In the genomic region with DNA sequence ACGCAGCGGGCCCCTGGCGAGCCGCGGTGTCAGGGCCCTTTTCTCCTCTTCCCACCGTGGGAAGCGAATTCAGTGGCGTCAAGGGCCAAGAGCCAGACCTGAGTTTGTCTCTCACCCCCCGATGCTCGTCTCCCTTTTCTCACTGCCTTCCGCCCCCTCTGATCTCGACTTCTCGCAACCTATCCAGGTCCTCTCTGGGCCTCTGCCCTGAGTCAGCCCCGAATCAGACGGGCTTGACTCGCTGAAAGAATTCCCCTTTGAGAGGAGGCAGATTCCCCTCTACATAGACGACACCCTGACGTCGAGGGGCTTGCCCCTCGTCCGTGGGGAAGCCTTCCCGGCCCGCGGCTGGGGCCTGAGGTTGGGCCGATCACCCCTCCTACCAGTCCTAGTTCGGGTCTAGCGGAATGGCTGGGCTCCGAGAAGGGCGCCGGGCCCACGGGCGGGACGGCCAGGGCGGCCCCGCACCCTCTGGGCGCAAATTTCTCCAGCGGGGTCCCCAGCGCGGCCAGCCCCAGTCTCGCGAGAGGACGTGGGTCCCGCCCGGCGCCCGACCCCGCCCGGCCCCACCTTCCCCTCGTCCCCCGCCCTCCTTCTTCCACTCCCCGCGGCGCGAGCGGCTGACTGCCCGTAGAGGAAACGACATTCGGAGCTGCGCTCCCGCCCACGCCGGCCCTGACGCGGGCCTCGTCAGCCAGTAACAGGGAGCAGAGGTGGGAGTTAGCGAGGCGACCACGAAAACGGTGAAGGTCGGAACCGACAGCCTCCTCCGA, we compare ENCODE assay signal across 8 cellular contexts. TPM values are rescaled to one million over a fixed set of nuclear protein-coding genes. Genes with fewer than 3 reads are reported as not detected.
DNase-seq lines count a peak whose midpoint lies in the region; ATAC-seq and TF ChIP-seq lines count a peak whose summit lies in the region.

A gene with protein sequence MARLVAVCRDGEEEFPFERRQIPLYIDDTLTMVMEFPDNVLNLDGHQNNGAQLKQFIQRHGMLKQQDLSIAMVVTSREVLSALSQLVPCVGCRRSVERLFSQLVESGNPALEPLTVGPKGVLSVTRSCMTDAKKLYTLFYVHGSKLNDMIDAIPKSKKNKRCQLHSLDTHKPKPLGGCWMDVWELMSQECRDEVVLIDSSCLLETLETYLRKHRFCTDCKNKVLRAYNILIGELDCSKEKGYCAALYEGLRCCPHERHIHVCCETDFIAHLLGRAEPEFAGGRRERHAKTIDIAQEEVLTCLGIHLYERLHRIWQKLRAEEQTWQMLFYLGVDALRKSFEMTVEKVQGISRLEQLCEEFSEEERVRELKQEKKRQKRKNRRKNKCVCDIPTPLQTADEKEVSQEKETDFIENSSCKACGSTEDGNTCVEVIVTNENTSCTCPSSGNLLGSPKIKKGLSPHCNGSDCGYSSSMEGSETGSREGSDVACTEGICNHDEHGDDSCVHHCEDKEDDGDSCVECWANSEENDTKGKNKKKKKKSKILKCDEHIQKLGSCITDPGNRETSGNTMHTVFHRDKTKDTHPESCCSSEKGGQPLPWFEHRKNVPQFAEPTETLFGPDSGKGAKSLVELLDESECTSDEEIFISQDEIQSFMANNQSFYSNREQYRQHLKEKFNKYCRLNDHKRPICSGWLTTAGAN (plus strand): TSS at position 600 of the 773 bp plus-strand sequence. CDS start 806 bp downstream, outside the sequence.

- peaks cover 17% of the 10 kb centered on the region for H3K36me3 Mint-ChIP-seq in MCF 10A (ENCODE audit: insufficient read depth, unreplicated experiment)

- TF ChIP-seq CTCF in A673 (conservative IDR thresholded peaks at IDR 0.05; ENCODE audit: low read depth, low read length) (no peak), VCaP (conservative IDR thresholded peaks at IDR 0.05) (no peak; the same call in 1 of the 2 replicates), MCF 10A (IDR thresholded peaks at IDR 0.05; ENCODE audit: unreplicated experiment) (no peak)

- H3K27me3 Mint-ChIP-seq in MCF 10A (ENCODE audit: insufficient read depth, unreplicated experiment): no peaks in the 10 kb centered on the region

- peak; percentile 92 for DNase-seq in A673 (ENCODE audit: low spot score)
- peak; percentile 33 for DNase-seq in NCI-H2196 treated with DMSO at 0.1 percent for 48 hours (lab: John Stamatoyannopoulos, UW; ENCODE audit: unreplicated experiment)
- DNase-seq in MCF 10A (ENCODE audit: unreplicated experiment): peak; percentile 95

- no peaks in the 10 kb centered on the region for H3K36me3 ChIP-seq in A673 (ENCODE audit: insufficient read depth, low read length, poor library complexity, severe bottlenecking)
- H3K36me3 ChIP-seq in skeletal muscle satellite cell (ENCODE audit: insufficient read depth, low read length): peaks cover 12% of the 10 kb centered on the region

- CTCF ChIA-PET in A673 (lab: Charles Lee) (interaction anchor here (0.6 kb wide), 1 partner anchor 59 kb away, joined by 8 read pairs; no protein-coding TSS in a partner anchor), MCF 10A (lab: Yijun Ruan, JAX) (interaction anchor here (0.7 to 2.2 kb wide), 3 partner anchors 9 to 58 kb away, joined by 4 to 11 read pairs (median 5); partner anchors contain the start of gene MRM1)

- BruUV-seq in A673 (replicated peaks; lab: Mats Ljungman, UMichigan) (no TSS peak), MCF 10A (replicated peaks; lab: Mats Ljungman, UMichigan) (TSS peak; percentile 66)

- peak within 1 kb of the TSS; percentile 100 for H3K9ac ChIP-seq in skeletal muscle satellite cell (ENCODE audit: low read depth, low read length)

- H3K4me2 ChIP-seq in skeletal muscle satellite cell (ENCODE audit: low read length): peak within 1 kb of the TSS; percentile 89

- POLR2A ChIA-PET in A673 (lab: Charles Lee; ENCODE audit: low non-redundant PET): no interaction called here
- POLR2A ChIA-PET in MCF 10A (lab: Yijun Ruan, JAX): interaction anchor here (0.6 to 8.0 kb wide), 19 partner anchors 8 to 1036 kb away, joined by 3 to 266 read pairs (median 6); partner anchors contain the start of genes AATF, DHRS11, MRM1 and MYO19

- peaks cover 13% of the 10 kb centered on the region for H3K4me1 Mint-ChIP-seq in MCF 10A (ENCODE audit: insufficient read depth, unreplicated experiment)

- H3K27ac ChIP-seq in A673 (ENCODE audit: low read depth, low read length, poor library complexity, severe bottlenecking) (peak within 1 kb of the TSS; percentile 98), VCaP (peak within 1 kb of the TSS; percentile 98)

- H3K4me1 ChIP-seq in A673 (ENCODE audit: insufficient read depth, low read length, poor library complexity, severe bottlenecking) (peaks cover 6% of the 10 kb centered on the region), skeletal muscle satellite cell (ENCODE audit: control insufficient read depth, insufficient read depth, low read length) (peaks cover 17% of the 10 kb centered on the region)

- no peaks in the 10 kb centered on the region for H3K27me3 ChIP-seq in A673 (replicated peaks; ENCODE audit: insufficient read depth, low read depth, low read length, poor library complexity)
- no peaks in the 10 kb centered on the region for H3K27me3 ChIP-seq in skeletal muscle satellite cell (ENCODE audit: control insufficient read depth, insufficient read depth, low read length)

- H3K4me3 Mint-ChIP-seq in MCF 10A (ENCODE audit: unreplicated experiment): peak within 1 kb of the TSS; percentile 96

- H3K27ac Mint-ChIP-seq in MCF 10A (ENCODE audit: low read depth, unreplicated experiment): peak within 1 kb of the TSS; percentile 95

- no peaks in the 10 kb centered on the region for H3K9me3 Mint-ChIP-seq in MCF 10A (ENCODE audit: unreplicated experiment)

- peak; percentile 35 for ATAC-seq in GM18873 (IDR thresholded peaks at IDR 0.05; ENCODE audit: low FRiP score, unreplicated experiment)
- peak; percentile 46 for ATAC-seq in HG03108 (IDR thresholded peaks at IDR 0.05; ENCODE audit: unreplicated experiment)

- H3K4me3 ChIP-seq in A673 (ENCODE audit: low read depth, low read length, poor library complexity, severe bottlenecking) (peak within 1 kb of the TSS; percentile 79), iPS-18c (ENCODE audit: insufficient read depth, low read depth, low read length) (peak within 1 kb of the TSS; percentile 81), skeletal muscle satellite cell (ENCODE audit: low read length) (peak within 1 kb of the TSS; percentile 95)

- intact Hi-C loops in A673 (cut with micrococcal nuclease; ENCODE audit: unreplicated experiment) (no loop called here), MCF 10A (cut with micrococcal nuclease) (loop anchor here (1.0 to 2.0 kb wide), 2 partner anchors 10 to 48 kb away; partner anchors contain the start of genes MYO19 and PIGW)

- no peaks in the 10 kb centered on the region for H3K9me3 ChIP-seq in A673 (ENCODE audit: low read depth, low read length, poor library complexity, severe bottlenecking)
- H3K9me3 ChIP-seq in iPS-18c (ENCODE audit: control insufficient read depth, insufficient read depth, low read length): no peaks in the 10 kb centered on the region
- H3K9me3 ChIP-seq in skeletal muscle satellite cell (replicated peaks; ENCODE audit: low read length): no peaks in the 10 kb centered on the region

RNA-seq across cellular contexts. Expression of the gene that starts here (rescaled TPM):
- total RNA-seq in A673 (2021) (45.9 and 50.4 TPM in 2 replicates), MCF 10A (2022) (88.7 and 91.5 TPM in 2 replicates)
- total RNA-seq in skeletal muscle satellite cell (2012; rRNA removed): 31.7 and 43.3 TPM in 2 replicates

Comparison
In these comparisons a context has a peak if more than half of its experiments do, and no peak if none do; other contexts are left out.
1. Peak in every context shown above with its lines: DNase-seq, ATAC-seq, H3K4me3 ChIP-seq and H3K27ac ChIP-seq.
2. DNase-seq: peak in every context shown above with its lines; median percentile 95 in MCF 10A; 92 in A673; 33 in NCI-H2196 treated with DMSO at 0.1 percent for 48 hours.